Comparison of ENCODE assay signal across 12 cellular contexts in the genomic region with DNA sequence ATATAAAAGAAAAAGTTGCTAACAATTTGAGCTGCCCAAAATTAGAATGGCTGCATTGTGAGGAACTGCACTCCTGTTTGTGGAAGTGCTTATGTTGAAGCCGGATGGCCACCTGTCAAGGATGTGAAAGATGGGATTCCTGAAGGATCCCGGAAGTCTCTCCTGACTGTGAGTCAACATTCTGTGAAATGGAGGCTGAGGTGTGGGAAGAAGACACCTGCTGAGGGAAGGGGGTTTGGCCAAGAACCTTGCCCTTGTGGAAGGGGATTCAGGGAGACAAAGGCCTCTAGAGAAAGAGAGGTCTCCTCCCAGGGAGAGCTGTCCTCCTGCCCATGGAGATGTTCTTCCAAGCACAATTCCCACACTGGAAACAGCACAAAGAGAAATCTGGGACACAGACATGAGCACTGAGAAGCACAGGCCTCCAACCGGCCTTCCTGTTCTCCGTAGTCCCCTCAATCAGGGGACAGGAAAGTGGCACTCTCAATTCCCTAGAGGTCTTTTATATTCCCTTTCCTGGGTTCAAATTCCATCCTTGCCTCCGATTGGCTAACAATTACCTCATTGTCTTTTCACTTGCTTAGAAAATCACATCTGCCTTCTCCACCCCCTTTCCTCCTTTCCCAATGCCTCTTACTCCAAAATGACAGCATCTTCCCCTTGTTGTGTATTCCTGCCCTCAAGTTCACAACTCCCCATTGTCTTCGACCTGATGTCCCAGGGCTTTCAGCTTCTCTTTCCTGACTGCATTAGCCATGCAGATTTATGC.
DNase-seq lines count a peak whose midpoint lies in the region; ATAC-seq and TF ChIP-seq lines count a peak whose summit lies in the region.
"Had no signal": no experiment of that assay in that cellular context is flagged by ENCODE, and none has a peak within 500 bp of the region (broad histone marks: within the 10 kb centered on the region; RNA-seq: fewer than 3 reads in every experiment).

No MANE protein-coding gene starts in this region.

- H4K20me1 ChIP-seq in BLaER1 treated with 17β-estradiol and CSF1 and Interleukin-3, amounts not matched to agents 10 nM and 100 nM: no peaks in the 10 kb centered on the region
- H4K20me1 ChIP-seq in hepatocyte (ENCODE audit: insufficient read depth, poor library complexity, severe bottlenecking): no peaks in the 10 kb centered on the region

- peak overlapping the region in 3 of 11 experiments; percentile 62 to 71 (median 62); a peak in 3 of 22 replicates for H3K27ac ChIP-seq in BLaER1 treated with 17β-estradiol and CSF1 and Interleukin-3, amounts not matched to agents 10 nM and 100 nM
- H3K27ac ChIP-seq in HUES48 (ENCODE audit: low read depth, low read length) (peak overlapping the region; percentile 67), hepatocyte (peak overlapping the region; percentile 73)

- H3K79me2 ChIP-seq in hepatocyte: no peaks in the 10 kb centered on the region

- no peaks in the 10 kb centered on the region for H3K27me3 ChIP-seq in BLaER1 treated with 17β-estradiol and CSF1 and Interleukin-3, amounts not matched to agents 10 nM and 100 nM
- H3K27me3 ChIP-seq in HUES48 (ENCODE audit: control insufficient read depth, insufficient read depth, low read length) (no peaks in the 10 kb centered on the region), hepatocyte (no peaks in the 10 kb centered on the region)

- no peak overlapping the region for H3K4me3 ChIP-seq in BLaER1 treated with 17β-estradiol and CSF1 and Interleukin-3, amounts not matched to agents 10 nM and 100 nM
- no peak overlapping the region for H3K4me3 ChIP-seq in HUES48 (ENCODE audit: low read depth, low read length)
- no peak overlapping the region for H3K4me3 ChIP-seq in hepatocyte
- H3K4me3 ChIP-seq: HAP-1 had no signal

- H3K36me3 ChIP-seq in BLaER1 treated with 17β-estradiol and CSF1 and Interleukin-3, amounts not matched to agents 10 nM and 100 nM: no peaks in the 10 kb centered on the region
- H3K36me3 ChIP-seq in HUES48 (ENCODE audit: control insufficient read depth, insufficient read depth, low read length) (no peaks in the 10 kb centered on the region), hepatocyte (replicated peaks; ENCODE audit: insufficient read depth, low read depth) (no peaks in the 10 kb centered on the region)
- H3K36me3 ChIP-seq: HAP-1 had no signal

- TF ChIP-seq CTCF in hepatocyte (IDR thresholded peaks at IDR 0.05; ENCODE audit: poor library complexity): no peak

- ATAC-seq in GM21737 (IDR thresholded peaks at IDR 0.05; ENCODE audit: unreplicated experiment): no peak

- no peak overlapping the region for H3K9ac ChIP-seq in BLaER1 treated with 17β-estradiol and CSF1 and Interleukin-3, amounts not matched to agents 10 nM and 100 nM
- H3K9ac ChIP-seq in HUES48 (ENCODE audit: low read depth, low read length): no peak overlapping the region

- 70% methylated on average over 6 of the region's 6 CpGs for WGBS in hepatocyte (ENCODE audit: low lambda C conversion rate, missing lambda C conversion rate)

- H3K9me2 ChIP-seq in hepatocyte (replicated peaks; ENCODE audit: insufficient read depth): no peaks in the 10 kb centered on the region

- peaks cover 18 to 47% (median 40%) of the 10 kb centered on the region in 10 experiments for H3K4me1 ChIP-seq in BLaER1 treated with 17β-estradiol and CSF1 and Interleukin-3, amounts not matched to agents 10 nM and 100 nM
- peaks cover 11% of the 10 kb centered on the region; the same call in 1 of the 2 replicates for H3K4me1 ChIP-seq in HUES48 (ENCODE audit: control insufficient read depth, insufficient read depth, low read length)
- peaks cover 22% of the 10 kb centered on the region for H3K4me1 ChIP-seq in hepatocyte (ENCODE audit: insufficient read depth)
- H3K4me1 ChIP-seq: HAP-1 had no signal

- H3K9me3 ChIP-seq in BLaER1 treated with 17β-estradiol and CSF1 and Interleukin-3, amounts not matched to agents 10 nM and 100 nM (replicated peaks in 1 of 11): peaks cover 0 to 9% (median 0%) of the 10 kb centered on the region in 11 experiments; a peak in 4 of 22 replicates
- H3K9me3 ChIP-seq in HUES48 (ENCODE audit: control insufficient read depth, insufficient read depth, low read length) (no peaks in the 10 kb centered on the region), hepatocyte (ENCODE audit: low read depth) (no peaks in the 10 kb centered on the region)
- H3K9me3 ChIP-seq: HAP-1 had no signal

- peak overlapping the region in 10 of 11 experiments; percentile 16 to 85 (median 37); a peak in 16 of 22 replicates for H3K4me2 ChIP-seq in BLaER1 treated with 17β-estradiol and CSF1 and Interleukin-3, amounts not matched to agents 10 nM and 100 nM
- H3K4me2 ChIP-seq in hepatocyte: peak overlapping the region; percentile 19

- DNase-seq in SK-N-DZ (ENCODE audit: low spot score): peak; percentile 45
- DNase-seq in hepatocyte (ENCODE audit: low spot score): no peak
- DNase-seq in HUDEP-2 (lab: John Stamatoyannopoulos, UW; ENCODE audit: unreplicated experiment in 76 of 76): no peak
- DNase-seq in NCI-H526 treated with DMSO at 0.1 percent for 48 hours (lab: John Stamatoyannopoulos, UW): no peak
- DNase-seq in SKM-1 (lab: John Stamatoyannopoulos, UW; ENCODE audit: unreplicated experiment): no peak
- DNase-seq: activated effector memory CD4-positive, alpha-beta T cell treated with anti-CD3 and anti-CD28 coated beads, Interleukin-2, amount 50 U/mL, for 16 hours; immature natural killer cell; stimulated activated naive CD4-positive, alpha-beta T cell had no signal

- H2AFZ ChIP-seq in hepatocyte: no peak overlapping the region
